ENCODE assay signal across 8 cellular contexts in the genomic region with DNA sequence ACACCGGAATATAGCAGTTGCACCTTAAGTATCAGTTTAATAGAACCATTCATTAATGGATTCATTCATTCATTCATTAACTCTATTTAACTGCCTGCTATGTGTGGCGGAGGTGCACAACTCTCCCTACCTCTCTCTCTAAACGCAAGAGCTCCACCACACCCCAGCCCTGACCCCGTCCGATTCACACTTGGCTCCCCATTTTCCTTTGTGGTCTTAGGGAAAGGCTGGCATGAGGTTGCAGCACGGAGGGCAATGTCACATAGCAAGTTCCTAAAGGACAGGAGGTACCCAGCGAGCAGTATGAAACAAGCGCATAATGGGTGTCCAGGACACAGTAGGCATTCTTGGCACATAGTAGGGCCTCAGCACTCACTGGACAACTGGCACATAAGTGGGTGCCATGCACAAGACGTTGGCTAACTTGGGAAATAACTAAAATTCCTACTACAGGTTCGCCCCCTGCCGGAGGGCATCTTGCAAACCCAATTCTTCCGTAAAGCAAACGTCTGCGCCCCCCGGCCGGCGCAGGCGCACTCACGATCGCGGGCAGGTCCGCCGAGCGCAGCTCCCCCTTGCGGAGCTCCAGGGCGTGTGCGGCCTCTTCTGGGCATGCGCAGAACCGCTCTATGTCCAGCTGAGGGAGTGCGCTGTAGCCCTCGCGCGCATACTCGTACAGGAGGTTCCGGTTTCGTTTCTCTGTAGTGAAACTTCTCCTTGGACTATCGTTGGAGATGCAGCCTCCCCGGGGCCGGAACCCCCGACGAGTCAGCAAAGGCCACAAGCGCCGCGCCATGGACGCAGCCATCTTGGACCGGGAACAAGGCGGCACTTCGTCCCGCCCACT.
DNase-seq lines count a peak whose midpoint lies in the region; ATAC-seq lines count a peak whose summit lies in the region.

A gene with protein sequence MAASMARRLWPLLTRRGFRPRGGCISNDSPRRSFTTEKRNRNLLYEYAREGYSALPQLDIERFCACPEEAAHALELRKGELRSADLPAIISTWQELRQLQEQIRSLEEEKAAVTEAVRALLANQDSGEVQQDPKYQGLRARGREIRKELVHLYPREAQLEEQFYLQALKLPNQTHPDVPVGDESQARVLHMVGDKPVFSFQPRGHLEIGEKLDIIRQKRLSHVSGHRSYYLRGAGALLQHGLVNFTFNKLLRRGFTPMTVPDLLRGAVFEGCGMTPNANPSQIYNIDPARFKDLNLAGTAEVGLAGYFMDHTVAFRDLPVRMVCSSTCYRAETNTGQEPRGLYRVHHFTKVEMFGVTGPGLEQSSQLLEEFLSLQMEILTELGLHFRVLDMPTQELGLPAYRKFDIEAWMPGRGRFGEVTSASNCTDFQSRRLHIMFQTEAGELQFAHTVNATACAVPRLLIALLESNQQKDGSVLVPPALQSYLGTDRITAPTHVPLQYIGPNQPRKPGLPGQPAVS (minus strand): TSS at position 835 of the 847 bp plus-strand sequence. CDS start 27 bp downstream, at position 808.

- peak; percentile 54 for ATAC-seq in GM19043 (IDR thresholded peaks at IDR 0.05; ENCODE audit: low read depth, unreplicated experiment)
- ATAC-seq in HG03378 (IDR thresholded peaks at IDR 0.05; ENCODE audit: unreplicated experiment) = peak; percentile 72

- DNase-seq in AG20443 (ENCODE audit: low spot score) (peak; percentile 100), NCI-H446 (lab: John Stamatoyannopoulos, UW) (peak; percentile 95 to 98), cerebellar cortex (ENCODE audit: low spot score) (peak; percentile 93), islet precursor cell (peak; percentile 95)
- DNase-seq in activated CD4-positive, CD25-positive, alpha-beta regulatory T cell treated with anti-CD3 and anti-CD28 coated beads, Interleukin-2, amount 50 U/mL, for 16 hours (ENCODE audit: low read depth, low spot score) = peak; percentile 84
- peak; percentile 89 for DNase-seq in stimulated activated CD4-positive, alpha-beta T cell treated with anti-CD3 and anti-CD28 coated beads, Interleukin-12 subunit alpha, Interleukin-12 subunit beta, amount 100 ng/mL, for 4 hours

Comparison
In these comparisons a context has a peak if more than half of its experiments do, and no peak if none do; other contexts are left out.
1. Peak in every context shown above with its lines: DNase-seq and ATAC-seq.